ENCODE assay signal across 28 cellular contexts in genomic region chr17:45391918-45392317, GRCh38.
"Had no signal": no experiment of that assay in that cellular context is flagged by ENCODE, and none has a peak within 500 bp of the region (broad histone marks: within the 10 kb centered on the region; RNA-seq: fewer than 3 reads in every experiment).

No MANE protein-coding gene starts in this region.

- H3K27ac ChIP-seq: adrenal gland, body of pancreas, left lung, ovary, skin epidermis, uterus had no signal

- H3K4me3 Mint-ChIP-seq: activated CD8-positive, alpha-beta memory T cell treated with anti-CD3 and anti-CD28 coated beads, Interleukin-2, amount 10 ng/mL, durations not matched to agents 7 days and 5 days; activated CD8-positive, alpha-beta T cell treated with anti-CD3 and anti-CD28 coated beads, Interleukin-2, amount 10 ng/mL, durations not matched to agents 7 days and 5 days; activated naive CD8-positive, alpha-beta T cell treated with anti-CD3 and anti-CD28 coated beads for 36 hours; naive thymus-derived CD4-positive, alpha-beta T cell; stimulated activated naive CD8-positive, alpha-beta T cell treated with anti-CD3 and anti-CD28 coated beads, Interleukin-15, amount 100 ng/mL, for 72 hours; type B pancreatic cell had no signal

- H3K4me3 ChIP-seq: adrenal gland, body of pancreas, left lung, lung, ovary, skin epidermis, uterus had no signal

- FAIRE-seq: colon, endometrium, frontal cortex had no signal

- DNase-seq: activated CD8-positive, alpha-beta memory T cell treated with anti-CD3 and anti-CD28 coated beads, Interleukin-2, amount 10 ng/mL, durations not matched to agents 7 days and 5 days; activated CD8-positive, alpha-beta T cell treated with anti-CD3 and anti-CD28 coated beads, Interleukin-2, amount 10 ng/mL, durations not matched to agents 7 days and 5 days; activated naive CD4-positive, alpha-beta T cell; activated naive CD8-positive, alpha-beta T cell treated with anti-CD3 and anti-CD28 coated beads for 36 hours; activated T-cell treated with anti-CD3 and anti-CD28 coated beads, Interleukin-2, amount 50 U/mL, for 48 hours; adrenal gland; aorta; body of pancreas; dermis blood vessel endothelial cell; effector CD4-positive, alpha-beta T cell; kidney glomerular epithelial cell; left lung; naive thymus-derived CD4-positive, alpha-beta T cell; ovary; stimulated activated CD4-positive, alpha-beta T cell treated with anti-CD3 and anti-CD28 coated beads, Interleukin-12 subunit alpha, Interleukin-12 subunit beta, amount 100 ng/mL, for 4 hours; stimulated activated CD4-positive, alpha-beta T cell treated with anti-CD3 and anti-CD28 coated beads, Interleukin-4, amount 100 ng/mL, for 1 hour; stimulated activated naive CD8-positive, alpha-beta T cell treated with anti-CD3 and anti-CD28 coated beads, Interleukin-15, amount 100 ng/mL, for 72 hours; substantia nigra; T-helper 2 cell; uterus had no signal

- H3K36me3 ChIP-seq: adrenal gland, ovary, uterus had no signal

- H3K27me3 ChIP-seq: adrenal gland, body of pancreas, left lung, ovary, uterus had no signal

- ATAC-seq: activated CD8-positive, alpha-beta memory T cell treated with anti-CD3 and anti-CD28 coated beads, Interleukin-2, amount 10 ng/mL, durations not matched to agents 7 days and 5 days; body of pancreas; left lung; naive thymus-derived CD4-positive, alpha-beta T cell; sciatic nerve; stimulated activated naive CD8-positive, alpha-beta T cell treated with anti-CD3 and anti-CD28 coated beads, Interleukin-15, amount 100 ng/mL, for 72 hours had no signal

- H3K9me3 Mint-ChIP-seq: activated naive CD8-positive, alpha-beta T cell treated with anti-CD3 and anti-CD28 coated beads for 36 hours; naive thymus-derived CD4-positive, alpha-beta T cell; stimulated activated naive CD8-positive, alpha-beta T cell treated with anti-CD3 and anti-CD28 coated beads, Interleukin-15, amount 100 ng/mL, for 72 hours; type B pancreatic cell had no signal

- H3K4me1 ChIP-seq: uterus had no signal

- H3K9me3 ChIP-seq: adrenal gland, body of pancreas, left lung, ovary, uterus had no signal

- H3K27ac Mint-ChIP-seq: activated CD8-positive, alpha-beta memory T cell treated with anti-CD3 and anti-CD28 coated beads, Interleukin-2, amount 10 ng/mL, durations not matched to agents 7 days and 5 days; activated CD8-positive, alpha-beta T cell treated with anti-CD3 and anti-CD28 coated beads, Interleukin-2, amount 10 ng/mL, durations not matched to agents 7 days and 5 days; activated naive CD8-positive, alpha-beta T cell treated with anti-CD3 and anti-CD28 coated beads for 36 hours; progenitor cell of endocrine pancreas; stimulated activated naive CD8-positive, alpha-beta T cell treated with anti-CD3 and anti-CD28 coated beads, Interleukin-15, amount 100 ng/mL, for 72 hours; type B pancreatic cell had no signal
